13 cellular contexts compared by ENCODE assay signal in genomic region chr20:63235399-63235983, GRCh38. TPM values are rescaled to one million over a fixed set of nuclear protein-coding genes. Genes with fewer than 3 reads are reported as not detected.
DNase-seq lines count a peak whose midpoint lies in the region; ATAC-seq, FAIRE-seq and TF ChIP-seq lines count a peak whose summit lies in the region.
"Had no signal": no experiment of that assay in that cellular context is flagged by ENCODE, and none has a peak within 500 bp of the region (broad histone marks: within the 10 kb centered on the region; RNA-seq: fewer than 3 reads in every experiment).

BIRC7 (plus strand) TSS chr20:63235905; CDS start chr20:63236097, 192 bp downstream.

- H3K36me3 ChIP-seq in HUES6 (ENCODE audit: control insufficient read depth, insufficient read depth, low read length), result no peaks in the 10 kb centered on the region
- H3K36me3 ChIP-seq in astrocyte (ENCODE audit: insufficient read depth, low read length), result no peaks in the 10 kb centered on the region
- H3K36me3 ChIP-seq: MG63, vagina had no signal

- 0 out of 2 replicates have a peak within 1 kb of the TSS, but pooled peaks have one; percentile 20 for H3K4me3 ChIP-seq in HUES6 (ENCODE audit: low read depth, low read length)
- H3K4me3 ChIP-seq in astrocyte (ENCODE audit: insufficient read depth, low read depth, low read length), result no peak within 1 kb of the TSS
- H3K4me3 ChIP-seq: MG63, vagina had no signal

- no peak within 1 kb of the TSS for H3K9ac ChIP-seq in HUES6 (ENCODE audit: low read length)
- H3K9ac ChIP-seq in astrocyte (ENCODE audit: low read length), result peak within 1 kb of the TSS; percentile 35

- H3K9me3 ChIP-seq in HUES6 (ENCODE audit: control insufficient read depth, insufficient read depth, low read depth, low read length) (no peaks in the 10 kb centered on the region), astrocyte (ENCODE audit: insufficient read depth, low read depth, low read length) (no peaks in the 10 kb centered on the region)
- H3K9me3 ChIP-seq: MG63, vagina had no signal

- H4K20me1 ChIP-seq in astrocyte (ENCODE audit: insufficient read depth, low read length), result no peaks in the 10 kb centered on the region

- H3K9me3 Mint-ChIP-seq in CD14-positive monocyte, result no peaks in the 10 kb centered on the region
- no peaks in the 10 kb centered on the region for H3K9me3 Mint-ChIP-seq in astrocyte (ENCODE audit: unreplicated experiment)
- H3K9me3 Mint-ChIP-seq in naive thymus-derived CD8-positive, alpha-beta T cell, result no peaks in the 10 kb centered on the region
- no peaks in the 10 kb centered on the region for H3K9me3 Mint-ChIP-seq in natural killer cell treated with Interleukin-12 subunit alpha and Interleukin-12 subunit beta and Interleukin-15 and Interleukin-18, amount 100 ng/mL, for 72 hours
- H3K9me3 Mint-ChIP-seq in immature natural killer cell, result no peaks in the 10 kb centered on the region

- H3K27ac Mint-ChIP-seq in CD14-positive monocyte, result peak within 1 kb of the TSS in 5 of 7 donors; percentile 30 to 57 (median 40)
- peak within 1 kb of the TSS; percentile 98 for H3K27ac Mint-ChIP-seq in astrocyte (ENCODE audit: unreplicated experiment)
- peak within 1 kb of the TSS in 6 of 10 donors; percentile 43 to 91 (median 82) for H3K27ac Mint-ChIP-seq in naive thymus-derived CD8-positive, alpha-beta T cell
- H3K27ac Mint-ChIP-seq in natural killer cell treated with Interleukin-12 subunit alpha and Interleukin-12 subunit beta and Interleukin-15 and Interleukin-18, amount 100 ng/mL, for 72 hours, result no peak within 1 kb of the TSS
- H3K27ac Mint-ChIP-seq in immature natural killer cell, result no peak within 1 kb of the TSS

- DNase-seq in CD14-positive monocyte (ENCODE audit: low spot score) (no peak), astrocyte (ENCODE audit: low read depth) (no peak), medulla oblongata (ENCODE audit: extremely low spot score) (no peak), immature natural killer cell (no peak)
- DNase-seq in naive thymus-derived CD8-positive, alpha-beta T cell, result peak in 6 of 10 donors; percentile 25 to 60 (median 38)
- DNase-seq in activated CD4-positive, alpha-beta T cell treated with anti-CD3 and anti-CD28 coated beads, Interleukin-2, amount 50 U/mL, for 4 hours, result no peak
- DNase-seq in natural killer cell treated with Interleukin-12 subunit alpha and Interleukin-12 subunit beta and Interleukin-15 and Interleukin-18, amount 100 ng/mL, for 72 hours (ENCODE audit: low spot score), result no peak
- DNase-seq: MG63 had no signal

- H3K27me3 ChIP-seq in HUES6 (ENCODE audit: control insufficient read depth, insufficient read depth, low read length), result no peaks in the 10 kb centered on the region
- no peaks in the 10 kb centered on the region for H3K27me3 ChIP-seq in astrocyte (ENCODE audit: insufficient read depth, low read length)
- H3K27me3 ChIP-seq: MG63, vagina had no signal

- TF ChIP-seq CTCF in CD14-positive monocyte (IDR thresholded peaks at IDR 0.05) (no peak), astrocyte (IDR thresholded peaks at IDR 0.05; ENCODE audit: insufficient read depth, low read depth, low read length) (no peak)

- intact Hi-C loops in CD14-positive monocyte (cut with micrococcal nuclease), result no loop called here

- no peak within 1 kb of the TSS for H2AFZ ChIP-seq in astrocyte (ENCODE audit: low read depth, low read length)

- H3K79me2 ChIP-seq in astrocyte (ENCODE audit: insufficient read depth, low read length), result no peaks in the 10 kb centered on the region

- POLR2A ChIA-PET in naive thymus-derived CD8-positive, alpha-beta T cell (lab: Charles Lee), result no interaction called here

- ATAC-seq in naive thymus-derived CD8-positive, alpha-beta T cell, result peak in 1 of 2 donors; percentile 77
- ATAC-seq in natural killer cell treated with Interleukin-12 subunit alpha and Interleukin-12 subunit beta and Interleukin-15 and Interleukin-18, amount 100 ng/mL, for 72 hours, result no peak

- H3K4me3 Mint-ChIP-seq in CD14-positive monocyte (no peak within 1 kb of the TSS), astrocyte (ENCODE audit: unreplicated experiment) (no peak within 1 kb of the TSS), immature natural killer cell (no peak within 1 kb of the TSS)
- H3K4me3 Mint-ChIP-seq in naive thymus-derived CD8-positive, alpha-beta T cell, result peak within 1 kb of the TSS in 7 of 10 donors; percentile 23 to 72 (median 69)
- no peak within 1 kb of the TSS for H3K4me3 Mint-ChIP-seq in natural killer cell treated with Interleukin-12 subunit alpha and Interleukin-12 subunit beta and Interleukin-15 and Interleukin-18, amount 100 ng/mL, for 72 hours

- no peaks in the 10 kb centered on the region for H3K36me3 Mint-ChIP-seq in CD14-positive monocyte
- H3K36me3 Mint-ChIP-seq in astrocyte (ENCODE audit: low read depth, unreplicated experiment), result no peaks in the 10 kb centered on the region
- no peaks in the 10 kb centered on the region for H3K36me3 Mint-ChIP-seq in naive thymus-derived CD8-positive, alpha-beta T cell
- H3K36me3 Mint-ChIP-seq in natural killer cell treated with Interleukin-12 subunit alpha and Interleukin-12 subunit beta and Interleukin-15 and Interleukin-18, amount 100 ng/mL, for 72 hours, result no peaks in the 10 kb centered on the region
- no peaks in the 10 kb centered on the region for H3K36me3 Mint-ChIP-seq in immature natural killer cell

- no peak within 1 kb of the TSS for H3K4me2 ChIP-seq in astrocyte (ENCODE audit: low read length)

- H3K4me1 Mint-ChIP-seq in CD14-positive monocyte (peaks cover 5% of the 10 kb centered on the region), astrocyte (ENCODE audit: low read depth, unreplicated experiment) (peaks cover 27% of the 10 kb centered on the region), immature natural killer cell (no peaks in the 10 kb centered on the region)
- peaks cover 5 to 26% (median 11%) of the 10 kb centered on the region in 4 donors for H3K4me1 Mint-ChIP-seq in naive thymus-derived CD8-positive, alpha-beta T cell
- H3K4me1 Mint-ChIP-seq in natural killer cell treated with Interleukin-12 subunit alpha and Interleukin-12 subunit beta and Interleukin-15 and Interleukin-18, amount 100 ng/mL, for 72 hours (ENCODE audit: low read depth in 2 of 2), result no peaks in the 10 kb centered on the region

- H3K27ac ChIP-seq in HUES6 (ENCODE audit: low read depth, low read length) (no peak within 1 kb of the TSS), astrocyte (ENCODE audit: low read depth, low read length) (no peak within 1 kb of the TSS)
- H3K27ac ChIP-seq: vagina had no signal

- no peak for FAIRE-seq in astrocyte (lab: Jason Lieb, UNC)
- FAIRE-seq: GM12891 had no signal

- H3K27me3 Mint-ChIP-seq in CD14-positive monocyte (ENCODE audit: low read depth in 3 of 3) (peaks cover 25 to 32% (median 27%) of the 10 kb centered on the region in 3 donors), astrocyte (ENCODE audit: low read depth, unreplicated experiment) (no peaks in the 10 kb centered on the region), immature natural killer cell (ENCODE audit: low read depth in 3 of 3) (peaks cover 0 to 10% (median 9%) of the 10 kb centered on the region in 3 donors)
- peaks cover 1 to 19% (median 12%) of the 10 kb centered on the region in 5 donors for H3K27me3 Mint-ChIP-seq in naive thymus-derived CD8-positive, alpha-beta T cell
- H3K27me3 Mint-ChIP-seq in natural killer cell treated with Interleukin-12 subunit alpha and Interleukin-12 subunit beta and Interleukin-15 and Interleukin-18, amount 100 ng/mL, for 72 hours, result peaks cover 14 to 19% of the 10 kb centered on the region in 2 donors

- H3K4me1 ChIP-seq in HUES6 (ENCODE audit: control insufficient read depth, insufficient read depth, low read length) (peaks cover 43% of the 10 kb centered on the region), astrocyte (ENCODE audit: insufficient read depth, low read length) (peaks cover 38% of the 10 kb centered on the region)
- H3K4me1 ChIP-seq: vagina had no signal

RNA-seq across cellular contexts. Expression of gene BIRC7, which starts in this region (rescaled TPM):
- polyA plus RNA-seq in CD14-positive monocyte (not detected), immature natural killer cell (not detected)
- total RNA-seq in astrocyte, result 2.9 and 3.3 TPM in 2 replicates
- not detected for total RNA-seq in naive thymus-derived CD8-positive, alpha-beta T cell
- 1 to 10 TPM in 2 of 3 donors, under 1 TPM in 1; 0.43 to 3.2 (median 1.6) TPM for polyA plus RNA-seq in naive thymus-derived CD8-positive, alpha-beta T cell
- total RNA-seq in natural killer cell treated with Interleukin-12 subunit alpha and Interleukin-12 subunit beta and Interleukin-15 and Interleukin-18, amount 100 ng/mL, for 72 hours, result not detected
- total RNA-seq: dermis microvascular lymphatic vessel endothelial cell, pulmonary artery endothelial cell had no signal

Comparison
In these comparisons a context has a peak if more than half of its experiments do, and no peak if none do; other contexts are left out.
1. DNase-seq: peak in naive thymus-derived CD8-positive, alpha-beta T cell (6 of 10); none in CD14-positive monocyte (single experiment), astrocyte (single experiment), activated CD4-positive, alpha-beta T cell treated with anti-CD3 and anti-CD28 coated beads, Interleukin-2, amount 50 U/mL, for 4 hours (0 of 2), medulla oblongata (single experiment), natural killer cell treated with Interleukin-12 subunit alpha and Interleukin-12 subunit beta and Interleukin-15 and Interleukin-18, amount 100 ng/mL, for 72 hours (single experiment) and immature natural killer cell (0 of 3).
2. H3K27ac Mint-ChIP-seq: peak in CD14-positive monocyte (5 of 7), astrocyte (single experiment) and naive thymus-derived CD8-positive, alpha-beta T cell (6 of 10); none in natural killer cell treated with Interleukin-12 subunit alpha and Interleukin-12 subunit beta and Interleukin-15 and Interleukin-18, amount 100 ng/mL, for 72 hours (0 of 2) and immature natural killer cell (0 of 6).
3. H3K4me3 Mint-ChIP-seq: peak in naive thymus-derived CD8-positive, alpha-beta T cell (7 of 10); none in CD14-positive monocyte (0 of 2), astrocyte (single experiment), natural killer cell treated with Interleukin-12 subunit alpha and Interleukin-12 subunit beta and Interleukin-15 and Interleukin-18, amount 100 ng/mL, for 72 hours (single experiment) and immature natural killer cell (0 of 5).